9 cellular contexts compared by ENCODE assay signal in genomic region chr6:27871919-27872633, GRCh38. TPM values are rescaled to one million over a fixed set of nuclear protein-coding genes. Genes with fewer than 3 reads are reported as not detected.
DNase-seq lines count a peak whose midpoint lies in the region; ATAC-seq, FAIRE-seq and TF ChIP-seq lines count a peak whose summit lies in the region.
"Had no signal": no experiment of that assay in that cellular context is flagged by ENCODE, and none has a peak within 500 bp of the region (broad histone marks: within the 10 kb centered on the region; RNA-seq: fewer than 3 reads in every experiment).

No MANE protein-coding gene starts in this region.

- H3K9me3 ChIP-seq in BE2C (no peaks in the 10 kb centered on the region), endothelial cell of umbilical vein (replicated peaks; ENCODE audit: control insufficient read depth, insufficient read depth, low read length) (no peaks in the 10 kb centered on the region), mucosa of rectum (ENCODE audit: control insufficient read depth in 2 of 2, low read length in 2 of 2) (no peaks in the 10 kb centered on the region)

- TF ChIP-seq POLR2A in GM19099 (IDR thresholded peaks at IDR 0.05; ENCODE audit: extremely low read depth, insufficient read length, low read depth) (peak; percentile 98), endothelial cell of umbilical vein (IDR thresholded peaks at IDR 0.05; ENCODE audit: low read depth, low read length) (peak; percentile 94)

- H2AFZ ChIP-seq in endothelial cell of umbilical vein (ENCODE audit: low read depth, low read length), result peak overlapping the region; percentile 28

- H3K9ac ChIP-seq in endothelial cell of umbilical vein (replicated peaks; ENCODE audit: extremely low read depth, insufficient read depth, low read length) (peak overlapping the region; percentile 95), mucosa of rectum (ENCODE audit: low read depth in 1 of 2, low read length in 2 of 2) (peak overlapping the region; percentile 88 to 90)

- peak overlapping the region; percentile 99 for H3K4me2 ChIP-seq in endothelial cell of umbilical vein (ENCODE audit: insufficient read depth, low read length)

- CTCF ChIA-PET in endothelial cell of umbilical vein (lab: Charles Lee), result interaction anchor here (0.7 to 3.6 kb wide), 12 partner anchors 10 to 484 kb away, joined by 3 to 34 read pairs (median 5); a partner anchor contains a TSS

- intact Hi-C loops in endothelial cell of umbilical vein (cut with micrococcal nuclease), result loop anchor here (1.0 to 2.0 kb wide), 3 partner anchors 34 to 739 kb away; a partner anchor contains a TSS

- dilution Hi-C loops in endothelial cell of umbilical vein (cut with MboI; ENCODE audit: extremely low pct_ligation_motif_present, low sequenced_read_pairs), result no loop called here

- H3K27ac ChIP-seq in endothelial cell of umbilical vein (ENCODE audit: insufficient read depth, low read depth, low read length) (peak overlapping the region; percentile 80), mucosa of rectum (ENCODE audit: low read depth in 2 of 2, low read length in 2 of 2) (peak overlapping the region; percentile 94 to 98)

- DNase-seq in BE2C, result peak; percentile 84
- DNase-seq in NCI-H82 (lab: John Stamatoyannopoulos, UW), result peak; percentile 81
- DNase-seq in activated CD8-positive, alpha-beta memory T cell treated with anti-CD3 and anti-CD28 coated beads, Interleukin-2, amount 50 U/mL, for 4 hours, result peak; percentile 77
- peak; percentile 99 for DNase-seq in endothelial cell of umbilical vein (ENCODE audit: low read depth, low spot score)
- peak; percentile 82 to 97 (median 90) for DNase-seq in stimulated activated naive CD4-positive, alpha-beta T cell (lab: John Stamatoyannopoulos, UW)

- ATAC-seq in HG03432 (IDR thresholded peaks at IDR 0.05; ENCODE audit: unreplicated experiment), result peak; percentile 59

- peak overlapping the region; percentile 74 for H3K4me3 ChIP-seq in BE2C (ENCODE audit: low read depth, low read length)
- H3K4me3 ChIP-seq in endothelial cell of umbilical vein (replicated peaks in 1 of 3; ENCODE audit: insufficient read depth in 1 of 3, low read depth in 1 of 3, low read length in 3 of 3), result peak overlapping the region; percentile 65 to 96 (median 82)
- peak overlapping the region; percentile 75 to 92 for H3K4me3 ChIP-seq in mucosa of rectum (ENCODE audit: low read length in 2 of 2)

- H3K4me1 ChIP-seq in BE2C, result no peaks in the 10 kb centered on the region
- H3K4me1 ChIP-seq in endothelial cell of umbilical vein (ENCODE audit: control insufficient read depth, extremely low read depth, insufficient read depth, low read length), result peaks cover 16% of the 10 kb centered on the region
- H3K4me1 ChIP-seq in mucosa of rectum (ENCODE audit: control insufficient read depth in 2 of 2, insufficient read depth in 2 of 2, low read length in 2 of 2), result peaks cover 3 to 14% of the 10 kb centered on the region in 2 donors

- H3K9me1 ChIP-seq in endothelial cell of umbilical vein (replicated peaks; ENCODE audit: control insufficient read depth, extremely low read depth, insufficient read depth, low read length), result no peaks in the 10 kb centered on the region

- H3K27me3 ChIP-seq in BE2C, result no peaks in the 10 kb centered on the region
- H3K27me3 ChIP-seq in endothelial cell of umbilical vein (ENCODE audit: control insufficient read depth in 2 of 2, insufficient read depth in 2 of 2, low read length in 2 of 2), result no peaks in the 10 kb centered on the region
- H3K27me3 ChIP-seq in mucosa of rectum (ENCODE audit: control insufficient read depth in 2 of 2, insufficient read depth in 2 of 2, low read length in 2 of 2), result no peaks in the 10 kb centered on the region

- BruUV-seq in endothelial cell of umbilical vein (replicated peaks; lab: Mats Ljungman, UMichigan), result TSS peak; percentile 80

- no peaks in the 10 kb centered on the region for H4K20me1 ChIP-seq in endothelial cell of umbilical vein (replicated peaks; ENCODE audit: control insufficient read depth, extremely low read depth, insufficient read depth, low read length)

- H3K36me3 ChIP-seq in BE2C (no peaks in the 10 kb centered on the region), endothelial cell of umbilical vein (ENCODE audit: control insufficient read depth in 2 of 2, extremely low read depth in 1 of 2, insufficient read depth in 2 of 2, low read length in 2 of 2) (no peaks in the 10 kb centered on the region), mucosa of rectum (ENCODE audit: control insufficient read depth in 2 of 2, insufficient read depth in 2 of 2, low read length in 2 of 2) (no peaks in the 10 kb centered on the region)

- H3K79me2 ChIP-seq in endothelial cell of umbilical vein (ENCODE audit: control insufficient read depth, insufficient read depth, low read length), result no peaks in the 10 kb centered on the region

- TF ChIP-seq CTCF in BE2C (IDR thresholded peaks at IDR 0.05; ENCODE audit: low read depth, low read length) (peak; percentile 26), endothelial cell of umbilical vein (IDR thresholded peaks at IDR 0.05; ENCODE audit: extremely low read depth in 1 of 2, insufficient read depth in 1 of 2, low read depth in 1 of 2, low read length in 2 of 2) (peak in 1 of 2 donors; percentile 37)

- POLR2A ChIA-PET in endothelial cell of umbilical vein (lab: Charles Lee), result interaction anchor here (0.6 to 6.7 kb wide), 25 partner anchors 9 to 1852 kb away, joined by 3 to 130 read pairs (median 4); partner anchors contain the start of genes BTN2A2 and ZSCAN26

- FAIRE-seq in endothelial cell of umbilical vein (lab: Jason Lieb, UNC), result peak; percentile 70

TF ChIP-seq in endothelial cell of umbilical vein, 7 proteins besides CTCF, POLR2A, EP300 and RAD21:
- TF ChIP-seq POLR2AphosphoS5 (IDR thresholded peaks at IDR 0.05; ENCODE audit: insufficient read depth, low read depth, low read length), result peak; percentile 77
- no peak for TF ChIP-seq MYC (IDR thresholded peaks at IDR 0.05; ENCODE audit: low read depth, low read length)

RNA-seq across cellular contexts. Expression of gene OR2B2, which starts 40.1 kb away (rescaled TPM):
- polyA plus RNA-seq in BE2C (2012; ENCODE audit: insufficient read depth, insufficient read length, low read depth), result not detected
- not detected in 2 replicates for total RNA-seq in endothelial cell of umbilical vein
- polyA plus RNA-seq in endothelial cell of umbilical vein, result not detected in 2 replicates
- polyA plus RNA-seq in endothelial cell of umbilical vein (2011; cell fraction: cytosol; rRNA removed), result not detected in 2 replicates
- not detected in 2 replicates for polyA plus RNA-seq in endothelial cell of umbilical vein (2011; cell fraction: nucleus; rRNA removed)
- polyA plus RNA-seq in endothelial cell of umbilical vein (2012), result not detected in 2 replicates
- not detected in 2 replicates for polyA minus RNA-seq in endothelial cell of umbilical vein
- polyA minus RNA-seq in endothelial cell of umbilical vein (2011; cell fraction: cytosol; rRNA and poly(A)+ RNA removed), result not detected
- not detected in 2 replicates for polyA minus RNA-seq in endothelial cell of umbilical vein (2011; cell fraction: nucleus; rRNA and poly(A)+ RNA removed)
- total RNA-seq: SK-MEL-5 had no signal

Comparison
In these comparisons a context has a peak if more than half of its experiments do, and no peak if none do; other contexts are left out.
1. Peak in every context shown above with its lines: DNase-seq, ATAC-seq, H3K4me3 ChIP-seq and H3K27ac ChIP-seq.